Comparison of ENCODE assay signal across 11 cellular contexts in the genomic region with DNA sequence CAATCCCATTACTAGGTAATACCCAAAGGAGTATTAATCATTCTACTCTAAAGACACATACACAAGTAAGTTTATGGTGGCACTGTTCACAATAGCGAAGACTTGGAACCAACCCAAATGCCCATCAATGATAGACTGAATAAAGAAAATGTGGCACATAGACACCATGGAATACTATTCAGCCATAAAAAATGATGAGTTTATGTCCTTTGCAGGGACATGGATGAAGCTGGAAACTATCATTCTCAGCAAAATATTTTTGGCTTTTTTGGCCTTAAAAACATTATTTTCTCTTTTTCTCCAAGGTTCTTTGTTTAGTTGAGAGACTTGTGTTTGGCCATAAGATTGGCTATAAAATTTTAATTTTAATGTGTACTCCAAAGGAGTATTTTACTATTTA. TPM values are rescaled to one million over a fixed set of nuclear protein-coding genes. Genes with fewer than 3 reads are reported as not detected.
"Had no signal": no experiment of that assay in that cellular context is flagged by ENCODE, and none has a peak within 500 bp of the region (broad histone marks: within the 10 kb centered on the region; RNA-seq: fewer than 3 reads in every experiment).

No MANE protein-coding gene starts in this region.

RNA-seq across cellular contexts. Expression of gene RHAG, which starts 27.4 kb away (rescaled TPM):
- total RNA-seq: OCI-LY7, PC-3, PC-9, Peyer's patch, RPMI7951, SJCRH30, SJSA1, SK-MEL-5 had no signal
- polyA plus RNA-seq: SK-N-SH had no signal

RNA-seq across cellular contexts. Expression of gene CRISP2, which starts 49.3 kb away (rescaled TPM):
- total RNA-seq: OCI-LY7, PC-3, PC-9, Peyer's patch, Right ventricle myocardium inferior, Right ventricle myocardium superior, RPMI7951, SJCRH30, SJSA1, SK-MEL-5 had no signal
- polyA plus RNA-seq: SK-N-SH had no signal
